ENCODE assay signal across 14 cellular contexts in genomic region chr11:70660059-70660888, GRCh38.
"Had no signal": no experiment of that assay in that cellular context is flagged by ENCODE, and none has a peak within 500 bp of the region (broad histone marks: within the 10 kb centered on the region; RNA-seq: fewer than 3 reads in every experiment).

No MANE protein-coding gene starts in this region.

- H3K36me3 Mint-ChIP-seq: stimulated activated memory B cell treated with anti-CD40 and anti-IgM and Interleukin-4, amounts not matched to agents 10 μg/mL and 1 μg/mL and 100 μg/mL, for 72 hours had no signal

- H3K4me1 ChIP-seq: parathyroid adenoma, thyroid gland had no signal

- H3K9ac ChIP-seq: parathyroid adenoma had no signal

- H3K79me2 ChIP-seq: parathyroid adenoma had no signal

- H3K4me3 Mint-ChIP-seq: activated T-cell treated with anti-CD3 and anti-CD28 coated beads, Interleukin-2, amount 50 U/mL, for 72 hours; stimulated activated memory B cell treated with anti-CD40 and anti-IgM and Interleukin-4, amounts not matched to agents 10 μg/mL and 1 μg/mL and 100 μg/mL, for 72 hours had no signal

- H3K27ac Mint-ChIP-seq: activated naive CD4-positive, alpha-beta T cell treated with anti-CD3 and anti-CD28 coated beads, Interleukin-2, amount 50 U/mL, for 72 hours; activated T-cell treated with anti-CD3 and anti-CD28 coated beads, Interleukin-2, amount 50 U/mL, for 72 hours; nephron; stimulated activated memory B cell treated with anti-CD40 and anti-IgM and Interleukin-4, amounts not matched to agents 10 μg/mL and 1 μg/mL and 100 μg/mL, for 72 hours had no signal

- H3K27ac ChIP-seq: parathyroid adenoma, thyroid gland had no signal

- ATAC-seq: activated naive CD4-positive, alpha-beta T cell treated with anti-CD3 and anti-CD28 coated beads, Interleukin-2, amount 50 U/mL, for 72 hours; activated T-cell treated with anti-CD3 and anti-CD28 coated beads, Interleukin-2, amount 50 U/mL, for 72 hours; stimulated activated memory B cell treated with anti-CD40 and anti-IgM and Interleukin-4, amounts not matched to agents 10 μg/mL and 1 μg/mL and 100 μg/mL, for 72 hours had no signal

- H3K9me3 Mint-ChIP-seq: activated naive CD4-positive, alpha-beta T cell treated with anti-CD3 and anti-CD28 coated beads, Interleukin-2, amount 50 U/mL, for 72 hours; activated T-cell treated with anti-CD3 and anti-CD28 coated beads, Interleukin-2, amount 50 U/mL, for 72 hours; nephron had no signal

- H3K36me3 ChIP-seq: thyroid gland had no signal

- H2AFZ ChIP-seq: parathyroid adenoma had no signal

- DNase-seq: activated CD4-positive, alpha-beta T cell treated with anti-CD3 and anti-CD28 coated beads for 48 hours; activated CD8-positive, alpha-beta memory T cell treated with anti-CD3 and anti-CD28 coated beads, Interleukin-2, amount 50 U/mL, for 48 hours; activated gamma-delta T cell; activated T-cell treated with anti-CD3 and anti-CD28 coated beads, Interleukin-2, amount 50 U/mL, for 72 hours; cortex of kidney; effector CD8-positive, alpha-beta T cell; foreskin fibroblast; mesendoderm; T-helper 2 cell; thyroid gland had no signal

- H3K4me1 Mint-ChIP-seq: stimulated activated memory B cell treated with anti-CD40 and anti-IgM and Interleukin-4, amounts not matched to agents 10 μg/mL and 1 μg/mL and 100 μg/mL, for 72 hours had no signal

- H3K9me3 ChIP-seq: thyroid gland had no signal

- H3K4me3 ChIP-seq: thyroid gland had no signal

- H3K27me3 ChIP-seq: thyroid gland had no signal
